ENCODE assay signal across 8 cellular contexts in the genomic region with DNA sequence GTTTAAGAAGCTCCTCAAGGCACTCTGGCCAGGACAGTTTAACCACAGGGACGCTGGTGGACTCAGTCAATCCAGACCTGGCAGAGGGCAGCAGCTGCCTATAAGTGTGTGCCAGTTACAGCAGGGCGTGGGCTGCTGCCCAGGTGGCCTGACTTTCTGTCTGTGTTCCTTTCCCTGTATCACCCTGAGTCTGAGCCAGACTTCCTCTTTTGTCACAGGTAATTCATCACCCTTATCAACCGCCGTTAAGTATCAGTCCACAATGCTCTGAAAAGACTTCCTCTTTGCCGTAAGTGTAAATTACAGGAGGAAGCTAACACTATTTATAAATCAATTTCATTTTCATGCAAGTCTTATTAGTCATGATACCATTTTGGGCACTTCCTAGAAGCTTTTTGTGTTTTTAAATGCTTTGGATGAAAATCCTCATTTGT. TPM values are rescaled to one million over a fixed set of nuclear protein-coding genes. Genes with fewer than 3 reads are reported as not detected.
DNase-seq lines count a peak whose midpoint lies in the region; ATAC-seq and TF ChIP-seq lines count a peak whose summit lies in the region.

No MANE protein-coding gene starts in this region.

- peaks cover 25% of the 10 kb centered on the region for H3K4me1 ChIP-seq in neural progenitor cell

- TF ChIP-seq CTCF in neural progenitor cell (IDR thresholded peaks at IDR 0.05) (no peak), glutamatergic neuron (IDR thresholded peaks at IDR 0.05; ENCODE audit: partially characterized antibody, unreplicated experiment) (no peak)

- H3K27me3 Mint-ChIP-seq in neural progenitor cell (ENCODE audit: insufficient read depth, low read depth), result no peaks in the 10 kb centered on the region
- peaks cover 2% of the 10 kb centered on the region for H3K27me3 Mint-ChIP-seq in glutamatergic neuron (ENCODE audit: unreplicated experiment)

- H3K4me1 Mint-ChIP-seq in neural progenitor cell, result peaks cover 45% of the 10 kb centered on the region
- peaks cover 46% of the 10 kb centered on the region for H3K4me1 Mint-ChIP-seq in glutamatergic neuron (ENCODE audit: low read depth, unreplicated experiment)

- no peak overlapping the region for H2AFZ ChIP-seq in neural progenitor cell (replicated peaks)

- H3K9ac ChIP-seq in neural progenitor cell, result no peak overlapping the region

- peak; percentile 64 for ATAC-seq in GM21367 (IDR thresholded peaks at IDR 0.05; ENCODE audit: unreplicated experiment)
- ATAC-seq in HG03565 (IDR thresholded peaks at IDR 0.05; ENCODE audit: unreplicated experiment), result peak; percentile 70

- peaks cover under 1% of the 10 kb centered on the region for H3F3A ChIP-seq in neural progenitor cell (ENCODE audit: low read depth)

- H3K79me2 ChIP-seq in neural progenitor cell (ENCODE audit: low read depth), result peaks cover 68% of the 10 kb centered on the region

- H3K4me3 Mint-ChIP-seq in neural progenitor cell (no peak overlapping the region), glutamatergic neuron (ENCODE audit: unreplicated experiment) (no peak overlapping the region)

- H3K27ac Mint-ChIP-seq in neural progenitor cell, result peak overlapping the region; percentile 18
- H3K27ac Mint-ChIP-seq in glutamatergic neuron (ENCODE audit: unreplicated experiment), result no peak overlapping the region

- DNase-seq in GDM1 (lab: John Stamatoyannopoulos, UW) (peak; percentile 69), OCI-M1 (lab: John Stamatoyannopoulos, UW) (peak; percentile 87), caudate nucleus (lab: John Stamatoyannopoulos, UW) (peak in 2 of 61 donors; percentile 11 to 54), neural progenitor cell (ENCODE audit: low spot score) (no peak), NCI-H128 (lab: John Stamatoyannopoulos, UW; ENCODE audit: unreplicated experiment) (no peak), glutamatergic neuron (no peak)

- H3K36me3 Mint-ChIP-seq in neural progenitor cell (peaks cover 30% of the 10 kb centered on the region), glutamatergic neuron (ENCODE audit: unreplicated experiment) (peaks cover 3% of the 10 kb centered on the region)

- no peak overlapping the region for H3K4me3 ChIP-seq in neural progenitor cell

- no peaks in the 10 kb centered on the region for H3K27me3 ChIP-seq in neural progenitor cell

- peak overlapping the region; percentile 16 for H3K4me2 ChIP-seq in neural progenitor cell

- peak overlapping the region; percentile 52 for H3K27ac ChIP-seq in caudate nucleus (ENCODE audit: low read depth, low read length)
- H3K27ac ChIP-seq in neural progenitor cell, result peak overlapping the region; percentile 13

- H3K9me3 ChIP-seq in neural progenitor cell (ENCODE audit: low read depth), result peaks cover 7% of the 10 kb centered on the region

- H3K9me3 Mint-ChIP-seq in neural progenitor cell, result peaks cover 20% of the 10 kb centered on the region
- peaks cover 5% of the 10 kb centered on the region for H3K9me3 Mint-ChIP-seq in glutamatergic neuron (ENCODE audit: unreplicated experiment)

- peaks cover 36% of the 10 kb centered on the region for H4K20me1 ChIP-seq in neural progenitor cell (ENCODE audit: low read depth)

- no peaks in the 10 kb centered on the region for H3K36me3 ChIP-seq in neural progenitor cell

RNA-seq across cellular contexts. Expression of gene LPIN1, which starts 7.0 kb away (rescaled TPM):
- 18.0 and 22.9 TPM in 2 replicates for total RNA-seq in neural progenitor cell (ENCODE audit: low replicate concordance)
- 142 TPM for total RNA-seq in glutamatergic neuron (ENCODE audit: unreplicated experiment)

Comparison
In these comparisons a context has a peak if more than half of its experiments do, and no peak if none do; other contexts are left out.
1. DNase-seq: peak in GDM1 (single experiment) and OCI-M1 (single experiment); none in neural progenitor cell (single experiment), NCI-H128 (single experiment) and glutamatergic neuron (single experiment).